In genomic region chr6:2305951-2306350, GRCh38 we compare ENCODE assay signal across 10 cellular contexts.
"Had no signal": no experiment of that assay in that cellular context is flagged by ENCODE, and none has a peak within 500 bp of the region (broad histone marks: within the 10 kb centered on the region; RNA-seq: fewer than 3 reads in every experiment).

No MANE protein-coding gene starts in this region.

- DNase-seq: GM23248, GOT3, H7, H9, HCEC 1CT, HFFc6 had no signal

- H3K27ac ChIP-seq: GM23248 had no signal

- H3K36me3 ChIP-seq: HAP-1 had no signal

- H3K9me3 ChIP-seq: HAP-1 had no signal

- H3K4me3 ChIP-seq: GM23248, GM23338, HAP-1 had no signal

- H3K4me1 ChIP-seq: HAP-1 had no signal

- FAIRE-seq: H1, H54 had no signal
